Comparison of ENCODE assay signal across 9 cellular contexts in the genomic region with DNA sequence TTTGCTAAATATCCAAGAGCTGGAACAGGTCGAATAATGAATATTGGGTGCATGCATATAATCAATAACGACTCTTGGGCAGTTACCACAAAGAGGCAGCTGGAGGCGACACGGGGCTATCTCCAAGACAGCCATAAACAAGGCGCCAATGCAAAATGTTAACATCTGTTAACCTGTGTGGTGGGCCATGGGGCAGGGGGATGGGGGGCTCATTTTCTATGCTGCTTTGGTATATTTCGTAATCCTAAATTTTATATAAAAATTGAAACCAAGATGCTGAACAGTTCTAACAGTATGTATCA. TPM values are rescaled to one million over a fixed set of nuclear protein-coding genes. Genes with fewer than 3 reads are reported as not detected.
A peak's percentile ranks its signal among the peaks of the same experiment; 100 is the strongest.
DNase-seq lines count a peak whose midpoint lies in the region; ATAC-seq and TF ChIP-seq lines count a peak whose summit lies in the region.
"Had no signal": no experiment of that assay in that cellular context is flagged by ENCODE, and none has a peak within 500 bp of the region (broad histone marks: within the 10 kb centered on the region; RNA-seq: fewer than 3 reads in every experiment).

No MANE protein-coding gene starts in this region.

- peak overlapping the region in 4 of 8 donors; percentile 94 to 99 (median 99) for H3K4me3 ChIP-seq in spleen

- H3K4me1 ChIP-seq in spleen = peaks cover 43 to 81% (median 75%) of the 10 kb centered on the region in 6 donors

- in situ Hi-C loops in G401 (cut with HindIII; ENCODE audit: low sequenced_read_pairs) = no loop called here

- H3K27me3 Mint-ChIP-seq in T-helper 17 cell = no peaks in the 10 kb centered on the region
- peaks cover 24% of the 10 kb centered on the region for H3K27me3 Mint-ChIP-seq in glutamatergic neuron (ENCODE audit: unreplicated experiment)

- TF ChIP-seq POLR2A in spleen (IDR thresholded peaks at IDR 0.05) = no peak

- H3K27ac Mint-ChIP-seq in T-helper 17 cell = peak overlapping the region; percentile 99
- peak overlapping the region; percentile 99 for H3K27ac Mint-ChIP-seq in glutamatergic neuron (ENCODE audit: unreplicated experiment)

- H3K4me3 Mint-ChIP-seq in T-helper 17 cell = no peak overlapping the region
- peak overlapping the region; percentile 95 for H3K4me3 Mint-ChIP-seq in glutamatergic neuron (ENCODE audit: unreplicated experiment)

- peak overlapping the region; percentile 94 to 100 (median 99) for H3K27ac ChIP-seq in spleen
- H3K27ac ChIP-seq: SJSA1 had no signal

- peaks cover 25% of the 10 kb centered on the region for H3K9me3 Mint-ChIP-seq in glutamatergic neuron (ENCODE audit: unreplicated experiment)

- peak; percentile 55 for DNase-seq in NCI-H82 (lab: John Stamatoyannopoulos, UW)
- no peak for DNase-seq in NCI-H82 treated with DMSO at 0.1 percent for 48 hours (lab: John Stamatoyannopoulos, UW; ENCODE audit: unreplicated experiment)
- DNase-seq in T-helper 17 cell = no peak
- DNase-seq in glutamatergic neuron = peak; percentile 58
- DNase-seq in spleen = no peak
- DNase-seq in G401 (ENCODE audit: low spot score) = no peak
- no peak for DNase-seq in superior temporal gyrus (ENCODE audit: extremely low spot score)
- DNase-seq in NOMO-1 treated with DMSO at 0.1 percent for 48 hours (lab: John Stamatoyannopoulos, UW; ENCODE audit: unreplicated experiment) = no peak

- H3K4me1 Mint-ChIP-seq in T-helper 17 cell (peaks cover 62% of the 10 kb centered on the region), glutamatergic neuron (ENCODE audit: low read depth, unreplicated experiment) (peaks cover 44% of the 10 kb centered on the region)

- intact Hi-C loops in spleen (cut with DNase I; ENCODE audit: low total_unique reads) = loop anchor here (10.0 kb wide), 1 partner anchor 94 kb away; the partner anchor contains the start of gene FAF2

- WGBS in spleen, 5 donors = 50 to 73% (median 58%) methylated on average over 6 of the region's 6 CpGs

- ATAC-seq in T-helper 17 cell = no peak

- H3K36me3 ChIP-seq in spleen = peaks cover 0 to 13% (median 0%) of the 10 kb centered on the region in 6 donors

- no peak for TF ChIP-seq CTCF in glutamatergic neuron (IDR thresholded peaks at IDR 0.05; ENCODE audit: partially characterized antibody, unreplicated experiment)
- TF ChIP-seq CTCF in spleen (IDR thresholded peaks at IDR 0.05 in 8 of 11, conservative IDR thresholded peaks at IDR 0.05 in 3 of 11) = no peak

- H3K36me3 Mint-ChIP-seq in T-helper 17 cell (ENCODE audit: low read depth) (peaks cover 3% of the 10 kb centered on the region), glutamatergic neuron (ENCODE audit: unreplicated experiment) (no peaks in the 10 kb centered on the region)

- no peaks in the 10 kb centered on the region for H3K27me3 ChIP-seq in spleen (replicated peaks in 1 of 7)
- H3K27me3 ChIP-seq: SJSA1 had no signal

- no peaks in the 10 kb centered on the region for H3K9me3 ChIP-seq in T-helper 17 cell (ENCODE audit: control insufficient read depth, low read length, poor library complexity, severe bottlenecking)
- H3K9me3 ChIP-seq in spleen = no peaks in the 10 kb centered on the region
- H3K9me3 ChIP-seq: SJSA1 had no signal

RNA-seq across cellular contexts. Expression of gene RNF44, which starts 1.3 kb away (rescaled TPM):
- total RNA-seq in T-helper 17 cell (100 to 1,000 TPM; 228 to 288 TPM), glutamatergic neuron (ENCODE audit: unreplicated experiment) (322 TPM), spleen (100 to 1,000 TPM in 6 of 7 donors, 10 to 100 TPM in 1; 75.1 to 143 (median 121) TPM)
- polyA plus RNA-seq in spleen = 10 to 100 TPM; 28.0 to 82.1 (median 44.4) TPM
- total RNA-seq in G401 (2014; rRNA removed; shearing (Covaris generic)) = 4.0 and 6.7 TPM in 2 replicates

RNA-seq across cellular contexts. Expression of gene CDHR2, which starts 10.7 kb away (rescaled TPM):
- total RNA-seq in T-helper 17 cell (1 to 10 TPM; 1.3 to 2.4 TPM), glutamatergic neuron (ENCODE audit: unreplicated experiment) (0.29 TPM), spleen (1 to 10 TPM in 1 of 7 donors, under 1 TPM in 4, not detected in 2; 0.17 to 1.4 (median 0.54) TPM)
- under 1 TPM; 0.02 to 0.26 (median 0.10) TPM for polyA plus RNA-seq in spleen
- total RNA-seq in G401 (2014; rRNA removed; shearing (Covaris generic)) = not detected in 2 replicates
- total RNA-seq: SJSA1 had no signal

Comparison
In these comparisons a context has a peak if more than half of its experiments do, and no peak if none do; other contexts are left out.
1. DNase-seq: peak in NCI-H82 (single experiment) and glutamatergic neuron (single experiment); none in NCI-H82 treated with DMSO at 0.1 percent for 48 hours (single experiment), T-helper 17 cell (0 of 3), spleen (single experiment), G401 (single experiment), superior temporal gyrus (single experiment) and NOMO-1 treated with DMSO at 0.1 percent for 48 hours (single experiment).